Comparison of ENCODE assay signal across 1 cellular context in the genomic region with DNA sequence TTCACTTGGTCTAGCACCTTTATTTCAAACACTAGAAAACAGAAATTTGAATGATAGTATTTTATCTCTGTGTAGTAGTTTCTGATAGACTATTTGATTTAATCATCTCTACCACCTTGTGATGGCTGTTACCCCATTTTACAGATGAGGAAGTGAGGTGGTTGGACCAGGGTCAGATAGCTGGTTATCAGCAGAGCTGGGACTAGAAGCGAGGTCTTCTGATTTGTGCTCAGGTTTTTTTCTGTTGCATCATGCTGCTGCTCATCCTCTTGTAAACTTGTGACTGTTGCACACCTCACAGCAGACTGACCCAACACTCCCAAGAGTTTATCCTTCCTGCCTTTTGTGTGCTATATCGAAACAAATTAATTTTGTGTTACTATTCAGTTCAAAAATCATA.
TF ChIP-seq lines count a peak whose summit lies in the region.

No MANE protein-coding gene starts in this region.

TF ChIP-seq in K562, 482 proteins besides CTCF, POLR2A, EP300 and RAD21 (continued from another document and continues in another):
- TF ChIP-seq, protein P1, sequence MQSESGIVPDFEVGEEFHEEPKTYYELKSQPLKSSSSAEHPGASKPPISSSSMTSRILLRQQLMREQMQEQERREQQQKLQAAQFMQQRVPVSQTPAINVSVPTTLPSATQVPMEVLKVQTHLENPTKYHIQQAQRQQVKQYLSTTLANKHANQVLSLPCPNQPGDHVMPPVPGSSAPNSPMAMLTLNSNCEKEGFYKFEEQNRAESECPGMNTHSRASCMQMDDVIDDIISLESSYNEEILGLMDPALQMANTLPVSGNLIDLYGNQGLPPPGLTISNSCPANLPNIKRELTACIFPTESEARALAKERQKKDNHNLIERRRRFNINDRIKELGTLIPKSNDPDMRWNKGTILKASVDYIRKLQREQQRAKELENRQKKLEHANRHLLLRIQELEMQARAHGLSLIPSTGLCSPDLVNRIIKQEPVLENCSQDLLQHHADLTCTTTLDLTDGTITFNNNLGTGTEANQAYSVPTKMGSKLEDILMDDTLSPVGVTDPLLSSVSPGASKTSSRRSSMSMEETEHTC (IDR thresholded peaks at IDR 0.05) = no peak
- TF ChIP-seq, protein P2, sequence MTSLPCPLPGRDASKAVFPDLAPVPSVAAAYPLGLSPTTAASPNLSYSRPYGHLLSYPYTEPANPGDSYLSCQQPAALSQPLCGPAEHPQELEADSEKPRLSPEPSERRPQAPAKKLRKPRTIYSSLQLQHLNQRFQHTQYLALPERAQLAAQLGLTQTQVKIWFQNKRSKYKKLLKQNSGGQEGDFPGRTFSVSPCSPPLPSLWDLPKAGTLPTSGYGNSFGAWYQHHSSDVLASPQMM (CRISPR knock-in tag; IDR thresholded peaks at IDR 0.05) = no peak
- no peak for TF ChIP-seq TAF15 (IDR thresholded peaks at IDR 0.05; ENCODE audit: low read depth, low read length)
- no peak for TF ChIP-seq LEF1 (IDR thresholded peaks at IDR 0.05)
- TF ChIP-seq, protein P3, sequence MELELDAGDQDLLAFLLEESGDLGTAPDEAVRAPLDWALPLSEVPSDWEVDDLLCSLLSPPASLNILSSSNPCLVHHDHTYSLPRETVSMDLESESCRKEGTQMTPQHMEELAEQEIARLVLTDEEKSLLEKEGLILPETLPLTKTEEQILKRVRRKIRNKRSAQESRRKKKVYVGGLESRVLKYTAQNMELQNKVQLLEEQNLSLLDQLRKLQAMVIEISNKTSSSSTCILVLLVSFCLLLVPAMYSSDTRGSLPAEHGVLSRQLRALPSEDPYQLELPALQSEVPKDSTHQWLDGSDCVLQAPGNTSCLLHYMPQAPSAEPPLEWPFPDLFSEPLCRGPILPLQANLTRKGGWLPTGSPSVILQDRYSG (tag; conservative IDR thresholded peaks at IDR 0.05; ENCODE audit: low read depth) = no peak
- no peak for TF ChIP-seq PHF20 (IDR thresholded peaks at IDR 0.05; ENCODE audit: partially characterized antibody)
- no peak for TF ChIP-seq DNMT1 (IDR thresholded peaks at IDR 0.05)
- no peak for TF ChIP-seq ZNF668 (CRISPR knock-in tag; IDR thresholded peaks at IDR 0.05)
- no peak for TF ChIP-seq NFE2L1 (tag; IDR thresholded peaks at IDR 0.05; ENCODE audit: borderline replicate concordance, low read depth)
- TF ChIP-seq, protein P4, sequence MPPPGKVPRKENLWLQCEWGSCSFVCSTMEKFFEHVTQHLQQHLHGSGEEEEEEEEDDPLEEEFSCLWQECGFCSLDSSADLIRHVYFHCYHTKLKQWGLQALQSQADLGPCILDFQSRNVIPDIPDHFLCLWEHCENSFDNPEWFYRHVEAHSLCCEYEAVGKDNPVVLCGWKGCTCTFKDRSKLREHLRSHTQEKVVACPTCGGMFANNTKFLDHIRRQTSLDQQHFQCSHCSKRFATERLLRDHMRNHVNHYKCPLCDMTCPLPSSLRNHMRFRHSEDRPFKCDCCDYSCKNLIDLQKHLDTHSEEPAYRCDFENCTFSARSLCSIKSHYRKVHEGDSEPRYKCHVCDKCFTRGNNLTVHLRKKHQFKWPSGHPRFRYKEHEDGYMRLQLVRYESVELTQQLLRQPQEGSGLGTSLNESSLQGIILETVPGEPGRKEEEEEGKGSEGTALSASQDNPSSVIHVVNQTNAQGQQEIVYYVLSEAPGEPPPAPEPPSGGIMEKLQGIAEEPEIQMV (tag; conservative IDR thresholded peaks at IDR 0.05; ENCODE audit: low read depth) = no peak
- TF ChIP-seq PURB (CRISPR knock-in tag; IDR thresholded peaks at IDR 0.05; ENCODE audit: low read depth) = no peak
- TF ChIP-seq, protein P5, sequence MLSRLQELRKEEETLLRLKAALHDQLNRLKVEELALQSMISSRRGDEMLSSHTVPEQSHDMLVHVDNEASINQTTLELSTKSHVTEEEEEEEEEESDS (CRISPR knock-in tag; IDR thresholded peaks at IDR 0.05) = no peak
- TF ChIP-seq CEBPG (CRISPR knock-in tag; IDR thresholded peaks at IDR 0.05) = peak; percentile 84
- TF ChIP-seq CEBPG (tag; conservative IDR thresholded peaks at IDR 0.05 in 1 of 2, IDR thresholded peaks at IDR 0.05 in 1 of 2) = peak; percentile 26 to 95; a peak in 2 of 4 replicates
- no peak for TF ChIP-seq LARP7 (IDR thresholded peaks at IDR 0.05)
- TF ChIP-seq SIN3B (IDR thresholded peaks at IDR 0.05; ENCODE audit: low read depth) = no peak
- no peak for TF ChIP-seq NCOA2 (IDR thresholded peaks at IDR 0.05; ENCODE audit: partially characterized antibody in 2 of 2)
- TF ChIP-seq, protein P6, sequence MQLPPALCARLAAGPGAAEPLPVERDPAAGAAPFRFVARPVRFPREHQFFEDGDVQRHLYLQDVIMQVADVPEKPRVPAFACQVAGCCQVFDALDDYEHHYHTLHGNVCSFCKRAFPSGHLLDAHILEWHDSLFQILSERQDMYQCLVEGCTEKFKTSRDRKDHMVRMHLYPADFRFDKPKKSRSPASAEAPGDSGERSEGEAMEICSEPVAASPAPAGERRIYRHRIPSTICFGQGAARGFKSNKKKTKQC (CRISPR knock-in tag; IDR thresholded peaks at IDR 0.05) = no peak
- TF ChIP-seq ZEB2 (IDR thresholded peaks at IDR 0.05) = 0 out of 2 replicates have a peak, but pooled peaks have one; percentile 61
- TF ChIP-seq, protein P7, sequence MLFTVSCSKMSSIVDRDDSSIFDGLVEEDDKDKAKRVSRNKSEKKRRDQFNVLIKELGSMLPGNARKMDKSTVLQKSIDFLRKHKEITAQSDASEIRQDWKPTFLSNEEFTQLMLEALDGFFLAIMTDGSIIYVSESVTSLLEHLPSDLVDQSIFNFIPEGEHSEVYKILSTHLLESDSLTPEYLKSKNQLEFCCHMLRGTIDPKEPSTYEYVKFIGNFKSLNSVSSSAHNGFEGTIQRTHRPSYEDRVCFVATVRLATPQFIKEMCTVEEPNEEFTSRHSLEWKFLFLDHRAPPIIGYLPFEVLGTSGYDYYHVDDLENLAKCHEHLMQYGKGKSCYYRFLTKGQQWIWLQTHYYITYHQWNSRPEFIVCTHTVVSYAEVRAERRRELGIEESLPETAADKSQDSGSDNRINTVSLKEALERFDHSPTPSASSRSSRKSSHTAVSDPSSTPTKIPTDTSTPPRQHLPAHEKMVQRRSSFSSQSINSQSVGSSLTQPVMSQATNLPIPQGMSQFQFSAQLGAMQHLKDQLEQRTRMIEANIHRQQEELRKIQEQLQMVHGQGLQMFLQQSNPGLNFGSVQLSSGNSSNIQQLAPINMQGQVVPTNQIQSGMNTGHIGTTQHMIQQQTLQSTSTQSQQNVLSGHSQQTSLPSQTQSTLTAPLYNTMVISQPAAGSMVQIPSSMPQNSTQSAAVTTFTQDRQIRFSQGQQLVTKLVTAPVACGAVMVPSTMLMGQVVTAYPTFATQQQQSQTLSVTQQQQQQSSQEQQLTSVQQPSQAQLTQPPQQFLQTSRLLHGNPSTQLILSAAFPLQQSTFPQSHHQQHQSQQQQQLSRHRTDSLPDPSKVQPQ (CRISPR knock-in tag; IDR thresholded peaks at IDR 0.05; ENCODE audit: borderline replicate concordance) = no peak
- TF ChIP-seq TEAD1 (CRISPR knock-in tag; IDR thresholded peaks at IDR 0.05) = no peak
- no peak for TF ChIP-seq JUNB (CRISPR knock-in tag; conservative IDR thresholded peaks at IDR 0.05)
- TF ChIP-seq, protein P8, sequence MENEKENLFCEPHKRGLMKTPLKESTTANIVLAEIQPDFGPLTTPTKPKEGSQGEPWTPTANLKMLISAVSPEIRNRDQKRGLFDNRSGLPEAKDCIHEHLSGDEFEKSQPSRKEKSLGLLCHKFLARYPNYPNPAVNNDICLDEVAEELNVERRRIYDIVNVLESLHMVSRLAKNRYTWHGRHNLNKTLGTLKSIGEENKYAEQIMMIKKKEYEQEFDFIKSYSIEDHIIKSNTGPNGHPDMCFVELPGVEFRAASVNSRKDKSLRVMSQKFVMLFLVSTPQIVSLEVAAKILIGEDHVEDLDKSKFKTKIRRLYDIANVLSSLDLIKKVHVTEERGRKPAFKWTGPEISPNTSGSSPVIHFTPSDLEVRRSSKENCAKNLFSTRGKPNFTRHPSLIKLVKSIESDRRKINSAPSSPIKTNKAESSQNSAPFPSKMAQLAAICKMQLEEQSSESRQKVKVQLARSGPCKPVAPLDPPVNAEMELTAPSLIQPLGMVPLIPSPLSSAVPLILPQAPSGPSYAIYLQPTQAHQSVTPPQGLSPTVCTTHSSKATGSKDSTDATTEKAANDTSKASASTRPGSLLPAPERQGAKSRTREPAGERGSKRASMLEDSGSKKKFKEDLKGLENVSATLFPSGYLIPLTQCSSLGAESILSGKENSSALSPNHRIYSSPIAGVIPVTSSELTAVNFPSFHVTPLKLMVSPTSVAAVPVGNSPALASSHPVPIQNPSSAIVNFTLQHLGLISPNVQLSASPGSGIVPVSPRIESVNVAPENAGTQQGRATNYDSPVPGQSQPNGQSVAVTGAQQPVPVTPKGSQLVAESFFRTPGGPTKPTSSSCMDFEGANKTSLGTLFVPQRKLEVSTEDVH (IDR thresholded peaks at IDR 0.05; ENCODE audit: low read depth, partially characterized antibody) = no peak
- TF ChIP-seq U2AF1 (optimal IDR thresholded peaks at IDR 0.05; ENCODE audit: low read depth, low read length) = no peak
- TF ChIP-seq RBM25 (IDR thresholded peaks at IDR 0.05; ENCODE audit: low read depth, low read length, severe bottlenecking) = peak; percentile 92
- TF ChIP-seq NONO (IDR thresholded peaks at IDR 0.05; ENCODE audit: low read depth in 2 of 2, low read length in 1 of 2) = no peak
- TF ChIP-seq ERF (CRISPR knock-in tag; IDR thresholded peaks at IDR 0.05) = no peak
- TF ChIP-seq POLR2B (IDR thresholded peaks at IDR 0.05; ENCODE audit: low read depth, partially characterized antibody) = no peak
- TF ChIP-seq, protein P9, sequence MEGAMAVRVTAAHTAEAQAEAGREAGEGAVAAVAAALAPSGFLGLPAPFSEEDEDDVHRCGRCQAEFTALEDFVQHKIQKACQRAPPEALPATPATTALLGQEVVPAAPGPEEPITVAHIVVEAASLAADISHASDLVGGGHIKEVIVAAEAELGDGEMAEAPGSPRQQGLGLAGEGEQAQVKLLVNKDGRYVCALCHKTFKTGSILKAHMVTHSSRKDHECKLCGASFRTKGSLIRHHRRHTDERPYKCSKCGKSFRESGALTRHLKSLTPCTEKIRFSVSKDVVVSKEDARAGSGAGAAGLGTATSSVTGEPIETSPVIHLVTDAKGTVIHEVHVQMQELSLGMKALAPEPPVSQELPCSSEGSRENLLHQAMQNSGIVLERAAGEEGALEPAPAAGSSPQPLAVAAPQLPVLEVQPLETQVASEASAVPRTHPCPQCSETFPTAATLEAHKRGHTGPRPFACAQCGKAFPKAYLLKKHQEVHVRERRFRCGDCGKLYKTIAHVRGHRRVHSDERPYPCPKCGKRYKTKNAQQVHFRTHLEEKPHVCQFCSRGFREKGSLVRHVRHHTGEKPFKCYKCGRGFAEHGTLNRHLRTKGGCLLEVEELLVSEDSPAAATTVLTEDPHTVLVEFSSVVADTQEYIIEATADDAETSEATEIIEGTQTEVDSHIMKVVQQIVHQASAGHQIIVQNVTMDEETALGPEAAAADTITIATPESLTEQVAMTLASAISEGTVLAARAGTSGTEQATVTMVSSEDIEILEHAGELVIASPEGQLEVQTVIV (CRISPR knock-in tag; IDR thresholded peaks at IDR 0.05; ENCODE audit: borderline replicate concordance) = no peak
- no peak for TF ChIP-seq ETV6 (IDR thresholded peaks at IDR 0.05; ENCODE audit: borderline replicate concordance in 1 of 2, low read depth in 2 of 2, low read length in 1 of 2)
- no peak for TF ChIP-seq ETV6 (CRISPR knock-in tag; IDR thresholded peaks at IDR 0.05; ENCODE audit: borderline replicate concordance)
- no peak for TF ChIP-seq ZNF324 (CRISPR knock-in tag; IDR thresholded peaks at IDR 0.05)
- no peak for TF ChIP-seq ZNF239 (CRISPR knock-in tag; IDR thresholded peaks at IDR 0.05)
- TF ChIP-seq, protein P10, sequence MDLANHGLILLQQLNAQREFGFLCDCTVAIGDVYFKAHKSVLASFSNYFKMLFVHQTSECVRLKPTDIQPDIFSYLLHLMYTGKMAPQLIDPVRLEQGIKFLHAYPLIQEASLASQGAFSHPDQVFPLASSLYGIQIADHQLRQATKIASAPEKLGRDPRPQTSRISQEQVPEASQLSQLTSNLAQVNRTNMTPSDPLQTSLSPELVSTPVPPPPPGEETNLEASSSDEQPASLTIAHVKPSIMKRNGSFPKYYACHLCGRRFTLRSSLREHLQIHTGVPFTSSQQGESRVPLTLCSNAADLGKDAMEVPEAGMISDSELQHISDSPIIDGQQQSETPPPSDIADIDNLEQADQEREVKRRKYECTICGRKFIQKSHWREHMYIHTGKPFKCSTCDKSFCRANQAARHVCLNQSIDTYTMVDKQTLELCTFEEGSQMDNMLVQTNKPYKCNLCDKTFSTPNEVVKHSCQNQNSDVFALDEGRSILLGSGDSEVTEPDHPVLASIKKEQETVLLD (IDR thresholded peaks at IDR 0.05) = no peak
- no peak for TF ChIP-seq ZNF146 (CRISPR knock-in tag; IDR thresholded peaks at IDR 0.05; ENCODE audit: unreplicated experiment)
- TF ChIP-seq ZNF24 (IDR thresholded peaks at IDR 0.05) = no peak
- no peak for TF ChIP-seq ZNF282 (CRISPR knock-in tag; IDR thresholded peaks at IDR 0.05)
- TF ChIP-seq, protein P11, sequence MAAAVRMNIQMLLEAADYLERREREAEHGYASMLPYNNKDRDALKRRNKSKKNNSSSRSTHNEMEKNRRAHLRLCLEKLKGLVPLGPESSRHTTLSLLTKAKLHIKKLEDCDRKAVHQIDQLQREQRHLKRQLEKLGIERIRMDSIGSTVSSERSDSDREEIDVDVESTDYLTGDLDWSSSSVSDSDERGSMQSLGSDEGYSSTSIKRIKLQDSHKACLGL (CRISPR knock-in tag; IDR thresholded peaks at IDR 0.05; ENCODE audit: borderline replicate concordance, poor library complexity, severe bottlenecking) = no peak
- TF ChIP-seq MAZ (CRISPR knock-in tag; conservative IDR thresholded peaks at IDR 0.05 in 1 of 2, IDR thresholded peaks at IDR 0.05 in 1 of 2) = no peak
- TF ChIP-seq, protein P12, sequence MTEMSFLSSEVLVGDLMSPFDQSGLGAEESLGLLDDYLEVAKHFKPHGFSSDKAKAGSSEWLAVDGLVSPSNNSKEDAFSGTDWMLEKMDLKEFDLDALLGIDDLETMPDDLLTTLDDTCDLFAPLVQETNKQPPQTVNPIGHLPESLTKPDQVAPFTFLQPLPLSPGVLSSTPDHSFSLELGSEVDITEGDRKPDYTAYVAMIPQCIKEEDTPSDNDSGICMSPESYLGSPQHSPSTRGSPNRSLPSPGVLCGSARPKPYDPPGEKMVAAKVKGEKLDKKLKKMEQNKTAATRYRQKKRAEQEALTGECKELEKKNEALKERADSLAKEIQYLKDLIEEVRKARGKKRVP (CRISPR knock-in tag; IDR thresholded peaks at IDR 0.05) = peak; percentile 86
- no peak for TF ChIP-seq SP2 (IDR thresholded peaks at IDR 0.05; ENCODE audit: extremely low read depth, low read depth, low read length, poor library complexity, severe bottlenecking)
- TF ChIP-seq ZNF12 (CRISPR knock-in tag; IDR thresholded peaks at IDR 0.05) = no peak
- TF ChIP-seq SUPT5H (IDR thresholded peaks at IDR 0.05) = no peak
- no peak for TF ChIP-seq BCL6 (CRISPR knock-in tag; IDR thresholded peaks at IDR 0.05)
- TF ChIP-seq, protein P13, sequence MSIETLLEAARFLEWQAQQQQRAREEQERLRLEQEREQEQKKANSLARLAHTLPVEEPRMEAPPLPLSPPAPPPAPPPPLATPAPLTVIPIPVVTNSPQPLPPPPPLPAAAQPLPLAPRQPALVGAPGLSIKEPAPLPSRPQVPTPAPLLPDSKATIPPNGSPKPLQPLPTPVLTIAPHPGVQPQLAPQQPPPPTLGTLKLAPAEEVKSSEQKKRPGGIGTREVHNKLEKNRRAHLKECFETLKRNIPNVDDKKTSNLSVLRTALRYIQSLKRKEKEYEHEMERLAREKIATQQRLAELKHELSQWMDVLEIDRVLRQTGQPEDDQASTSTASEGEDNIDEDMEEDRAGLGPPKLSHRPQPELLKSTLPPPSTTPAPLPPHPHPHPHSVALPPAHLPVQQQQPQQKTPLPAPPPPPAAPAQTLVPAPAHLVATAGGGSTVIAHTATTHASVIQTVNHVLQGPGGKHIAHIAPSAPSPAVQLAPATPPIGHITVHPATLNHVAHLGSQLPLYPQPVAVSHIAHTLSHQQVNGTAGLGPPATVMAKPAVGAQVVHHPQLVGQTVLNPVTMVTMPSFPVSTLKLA (conservative IDR thresholded peaks at IDR 0.05) = no peak
- no peak for TF ChIP-seq ZNF431 (CRISPR knock-in tag; IDR thresholded peaks at IDR 0.05)
